Comparison of ENCODE assay signal across 10 cellular contexts in the genomic region with DNA sequence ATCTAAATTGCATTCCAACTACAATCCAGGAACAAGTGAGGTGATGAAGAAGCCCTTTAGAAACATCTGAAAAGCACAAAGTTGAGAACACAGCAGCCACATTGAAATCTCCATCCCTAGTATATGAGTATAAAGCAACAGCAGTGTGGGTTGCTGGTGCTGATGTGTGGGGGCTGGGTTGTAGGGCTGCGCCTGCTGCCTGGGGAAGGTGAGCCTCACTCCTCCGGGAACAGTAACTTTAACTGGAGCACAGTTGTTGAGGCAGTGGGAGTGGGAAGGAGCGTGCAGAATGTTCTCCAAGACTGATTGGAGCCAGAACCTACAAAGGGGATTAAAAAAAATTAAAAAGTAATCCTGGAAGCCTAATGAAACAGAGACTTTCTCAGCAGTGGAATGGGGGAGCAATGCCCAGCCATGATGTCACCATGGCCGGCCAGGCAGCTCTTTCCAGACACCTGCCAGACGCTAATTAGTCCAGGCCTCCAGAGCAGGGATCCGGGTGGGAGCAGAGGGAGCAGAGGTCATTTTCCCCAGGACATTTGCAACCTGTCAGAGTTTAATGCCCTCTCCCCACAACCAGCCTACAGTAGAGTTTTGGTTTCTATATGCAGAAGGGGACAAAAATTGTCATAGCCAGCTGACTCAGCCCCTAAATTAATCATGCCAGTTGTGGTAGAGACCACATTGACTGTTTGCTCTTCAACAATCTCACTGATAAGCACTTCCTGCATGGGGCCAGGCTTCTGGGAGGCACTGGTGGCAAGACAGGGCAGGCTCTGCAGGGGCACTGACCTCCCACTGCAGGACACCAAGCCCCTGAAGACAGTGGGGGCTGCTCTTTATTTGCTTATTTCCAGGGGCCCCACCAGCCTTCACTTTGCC.
DNase-seq lines count a peak whose midpoint lies in the region; ATAC-seq, FAIRE-seq and TF ChIP-seq lines count a peak whose summit lies in the region.
"Had no signal": no experiment of that assay in that cellular context is flagged by ENCODE, and none has a peak within 500 bp of the region (broad histone marks: within the 10 kb centered on the region; RNA-seq: fewer than 3 reads in every experiment).

No MANE protein-coding gene starts in this region.

- DNase-seq in activated T-cell treated with anti-CD3 and anti-CD28 coated beads for 24 hours (ENCODE audit: low read depth) (peak; percentile 32), SK-N-DZ (ENCODE audit: low spot score) (peak; percentile 49), immature natural killer cell (peak; percentile 28 to 44 (median 37)), D721Med (ENCODE audit: insufficient read length, low spot score) (no peak), mesothelial cell of epicardium (ENCODE audit: low spot score in 2 of 2, unreplicated experiment in 2 of 2) (no peak)
- no peak for DNase-seq in activated T-cell treated with anti-CD3 and anti-CD28 coated beads, Interleukin-2, amount 50 U/mL, for 1 hour
- DNase-seq: Karpas-422 had no signal

- ATAC-seq in GM21529 (IDR thresholded peaks at IDR 0.05; ENCODE audit: unreplicated experiment), result no peak

- no peak for TF ChIP-seq CTCF in D721Med (IDR thresholded peaks at IDR 0.05; ENCODE audit: insufficient read depth, missing control alignments)
- no peak for TF ChIP-seq CTCF in mesothelial cell of epicardium (IDR thresholded peaks at IDR 0.05; ENCODE audit: unreplicated experiment)

- peak overlapping the region in 4 of 5 donors; percentile 14 to 70 (median 46) for H3K4me3 Mint-ChIP-seq in immature natural killer cell
- peak overlapping the region; percentile 15 for H3K4me3 Mint-ChIP-seq in stimulated activated naive CD8-positive, alpha-beta T cell treated with anti-CD3 and anti-CD28 coated beads, Interleukin-15, Interleukin-2, amounts not matched to agents 100 ng/mL and 50 ng/mL, for 24 hours
- no peak overlapping the region for H3K4me3 Mint-ChIP-seq in mesothelial cell of epicardium

- peaks cover 0 to 2% (median 0%) of the 10 kb centered on the region in 6 donors for H3K9me3 Mint-ChIP-seq in immature natural killer cell
- H3K9me3 Mint-ChIP-seq in stimulated activated naive CD8-positive, alpha-beta T cell treated with anti-CD3 and anti-CD28 coated beads, Interleukin-15, Interleukin-2, amounts not matched to agents 100 ng/mL and 50 ng/mL, for 24 hours, result no peaks in the 10 kb centered on the region
- no peaks in the 10 kb centered on the region for H3K9me3 Mint-ChIP-seq in mesothelial cell of epicardium

- no peak for FAIRE-seq in D721Med (lab: Jason Lieb, UNC)
- FAIRE-seq: TTC549 had no signal

- H3K4me1 Mint-ChIP-seq in immature natural killer cell (peaks cover 28 to 43% of the 10 kb centered on the region in 2 donors), mesothelial cell of epicardium (peaks cover 4% of the 10 kb centered on the region)
- H3K4me1 Mint-ChIP-seq in stimulated activated naive CD8-positive, alpha-beta T cell treated with anti-CD3 and anti-CD28 coated beads, Interleukin-15, Interleukin-2, amounts not matched to agents 100 ng/mL and 50 ng/mL, for 24 hours (ENCODE audit: low read depth), result peaks cover 28% of the 10 kb centered on the region

- H3K27me3 Mint-ChIP-seq in immature natural killer cell (ENCODE audit: low read depth in 3 of 3), result peaks cover 0 to 4% (median 2%) of the 10 kb centered on the region in 3 donors
- H3K27me3 Mint-ChIP-seq in stimulated activated naive CD8-positive, alpha-beta T cell treated with anti-CD3 and anti-CD28 coated beads, Interleukin-15, Interleukin-2, amounts not matched to agents 100 ng/mL and 50 ng/mL, for 24 hours, result no peaks in the 10 kb centered on the region
- peaks cover 4% of the 10 kb centered on the region for H3K27me3 Mint-ChIP-seq in mesothelial cell of epicardium (ENCODE audit: low read depth)

- H3K36me3 Mint-ChIP-seq in immature natural killer cell (peaks cover 0 to 4% (median 0%) of the 10 kb centered on the region in 3 donors), mesothelial cell of epicardium (no peaks in the 10 kb centered on the region)
- no peaks in the 10 kb centered on the region for H3K36me3 Mint-ChIP-seq in stimulated activated naive CD8-positive, alpha-beta T cell treated with anti-CD3 and anti-CD28 coated beads, Interleukin-15, Interleukin-2, amounts not matched to agents 100 ng/mL and 50 ng/mL, for 24 hours (ENCODE audit: low read depth)

- H3K27ac Mint-ChIP-seq in immature natural killer cell (peak overlapping the region; percentile 7 to 81 (median 64)), mesothelial cell of epicardium (no peak overlapping the region)
- H3K27ac Mint-ChIP-seq in stimulated activated naive CD8-positive, alpha-beta T cell treated with anti-CD3 and anti-CD28 coated beads, Interleukin-15, Interleukin-2, amounts not matched to agents 100 ng/mL and 50 ng/mL, for 24 hours, result peak overlapping the region; percentile 69

Comparison
In these comparisons a context has a peak if more than half of its experiments do, and no peak if none do; other contexts are left out.
1. DNase-seq: peak in activated T-cell treated with anti-CD3 and anti-CD28 coated beads for 24 hours (single experiment), SK-N-DZ (single experiment) and immature natural killer cell (3 of 3); none in activated T-cell treated with anti-CD3 and anti-CD28 coated beads, Interleukin-2, amount 50 U/mL, for 1 hour (single experiment), D721Med (single experiment) and mesothelial cell of epicardium (0 of 2).